Comparison of ENCODE assay signal across 8 cellular contexts in genomic region chr19:47230122-47230920, GRCh38. TPM values are rescaled to one million over a fixed set of nuclear protein-coding genes. Genes with fewer than 3 reads are reported as not detected.
DNase-seq lines count a peak whose midpoint lies in the region; TF ChIP-seq lines count a peak whose summit lies in the region.

No MANE protein-coding gene starts in this region.

- peak overlapping the region; percentile 82 for H3K27ac ChIP-seq in temporal lobe (ENCODE audit: low read depth, low read length)

- no peaks in the 10 kb centered on the region for H3K36me3 Mint-ChIP-seq in neural crest cell (ENCODE audit: low read depth)

- TF ChIP-seq CTCF in fibroblast of the aortic adventitia (IDR thresholded peaks at IDR 0.05; ENCODE audit: insufficient read depth, low read length) = peak; percentile 74
- peak; percentile 95 for TF ChIP-seq CTCF in neural crest cell (conservative IDR thresholded peaks at IDR 0.05)

- H3K4me3 ChIP-seq in fibroblast of the aortic adventitia (ENCODE audit: low read depth, low read length) = peak overlapping the region; percentile 100

- peak overlapping the region; percentile 11 for H3K4me3 Mint-ChIP-seq in neural crest cell

- peak; percentile 68 for DNase-seq in NK-92 treated with Interleukin-12 subunit alpha and Interleukin-12 subunit beta, amount 100 ng/mL, for 24 hours (lab: John Stamatoyannopoulos, UW)
- DNase-seq in NK-92 (lab: John Stamatoyannopoulos, UW; ENCODE audit: unreplicated experiment) (no peak), NCI-H748 (lab: John Stamatoyannopoulos, UW; ENCODE audit: unreplicated experiment) (peak; percentile 63), fibroblast of the aortic adventitia (ENCODE audit: low read depth) (peak; percentile 56), neural crest cell (ENCODE audit: low read depth, low spot score) (peak; percentile 67), cortex of kidney (lab: John Stamatoyannopoulos, UW) (no peak)
- DNase-seq in activated T-helper 1 cell treated with anti-CD3 and anti-CD28 coated beads, Interleukin-2, amount 50 U/mL, for 16 hours (ENCODE audit: low read depth in 1 of 2, low spot score in 1 of 2) = peak; percentile 73 to 76

- peaks cover 13% of the 10 kb centered on the region for H3K27me3 Mint-ChIP-seq in neural crest cell (ENCODE audit: low read depth)

- H3K9me3 Mint-ChIP-seq in neural crest cell = no peaks in the 10 kb centered on the region

- H3K4me1 Mint-ChIP-seq in neural crest cell = peaks cover 32% of the 10 kb centered on the region

- H3K27ac Mint-ChIP-seq in neural crest cell (ENCODE audit: unreplicated experiment) = no peak overlapping the region

RNA-seq across cellular contexts. Expression of gene BBC3, which starts 0.7 kb away (rescaled TPM):
- total RNA-seq in fibroblast of the aortic adventitia (ENCODE audit: low replicate concordance) (9.2 and 12.9 TPM in 2 replicates), neural crest cell (6.1 and 6.3 TPM in 2 replicates), temporal lobe (5.2 TPM)

RNA-seq across cellular contexts. Expression of gene CCDC9, which starts 26.0 kb away (rescaled TPM):
- 6.5 and 16.3 TPM in 2 replicates for total RNA-seq in fibroblast of the aortic adventitia (ENCODE audit: low replicate concordance)
- total RNA-seq in neural crest cell = 24.6 and 26.1 TPM in 2 replicates
- total RNA-seq in temporal lobe = 2.2 TPM

RNA-seq across cellular contexts. Expression of gene INAFM1, which starts 44.4 kb away (rescaled TPM):
- total RNA-seq in fibroblast of the aortic adventitia (ENCODE audit: low replicate concordance) = 1.6 and 2.3 TPM in 2 replicates
- total RNA-seq in neural crest cell = 10.2 and 10.6 TPM in 2 replicates
- total RNA-seq in temporal lobe = 3.2 TPM

Comparison
In these comparisons a context has a peak if more than half of its experiments do, and no peak if none do; other contexts are left out.
1. DNase-seq: peak in NK-92 treated with Interleukin-12 subunit alpha and Interleukin-12 subunit beta, amount 100 ng/mL, for 24 hours (single experiment), NCI-H748 (single experiment), activated T-helper 1 cell treated with anti-CD3 and anti-CD28 coated beads, Interleukin-2, amount 50 U/mL, for 16 hours (2 of 2), fibroblast of the aortic adventitia (single experiment) and neural crest cell (single experiment); none in NK-92 (single experiment) and cortex of kidney (single experiment).